ENCODE assay signal across 8 cellular contexts in the genomic region with DNA sequence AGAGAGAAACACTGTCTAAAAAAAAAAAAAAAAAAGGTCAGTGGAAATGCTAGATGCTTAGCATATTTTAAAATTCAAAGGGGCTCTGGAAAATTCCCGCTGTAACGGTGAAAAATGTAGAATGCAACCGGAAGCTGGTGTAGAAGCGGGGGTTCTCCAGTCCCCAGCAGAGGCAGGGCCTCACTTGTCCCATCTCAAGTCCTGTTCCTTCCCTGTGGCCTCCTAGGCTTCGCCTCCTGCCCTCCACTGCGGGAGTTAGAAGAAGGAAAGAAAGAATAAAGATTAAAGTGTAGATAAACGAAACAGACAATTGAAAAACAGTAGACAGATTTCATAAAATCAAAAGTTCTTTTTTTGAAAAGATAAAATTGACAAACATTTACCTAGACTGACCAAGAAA. TPM values are rescaled to one million over a fixed set of nuclear protein-coding genes. Genes with fewer than 3 reads are reported as not detected.
DNase-seq lines count a peak whose midpoint lies in the region; ATAC-seq, FAIRE-seq and TF ChIP-seq lines count a peak whose summit lies in the region.

No MANE protein-coding gene starts in this region.

- peak overlapping the region; percentile 86 for H3K4me3 Mint-ChIP-seq in activated T-helper 17 cell treated with anti-CD3 and anti-CD28 coated beads, Interleukin-2, amount 50 U/mL, for 72 hours

- WGBS in pancreas, 2 donors, result 33 to 36% methylated on average over 7 of the region's 7 CpGs

- H3K9me3 ChIP-seq in keratinocyte (ENCODE audit: control insufficient read depth, low read depth, low read length) (no peaks in the 10 kb centered on the region), stomach smooth muscle (ENCODE audit: control insufficient read depth in 2 of 2, low read length in 2 of 2) (no peaks in the 10 kb centered on the region), pancreas (no peaks in the 10 kb centered on the region)

- H4K20me1 ChIP-seq in keratinocyte (ENCODE audit: control insufficient read depth, extremely low read depth, insufficient read depth, low read length), result no peaks in the 10 kb centered on the region

- H3K27ac Mint-ChIP-seq in activated T-helper 17 cell treated with anti-CD3 and anti-CD28 coated beads, Interleukin-2, amount 50 U/mL, for 72 hours, result peak overlapping the region; percentile 42

- no peaks in the 10 kb centered on the region for H3K79me2 ChIP-seq in keratinocyte (ENCODE audit: control insufficient read depth, insufficient read depth, low read length)

- peaks cover 14% of the 10 kb centered on the region for H3K27me3 Mint-ChIP-seq in activated T-helper 17 cell treated with anti-CD3 and anti-CD28 coated beads, Interleukin-2, amount 50 U/mL, for 72 hours

- H2AFZ ChIP-seq in keratinocyte (ENCODE audit: control insufficient read depth, low read length), result peak overlapping the region; percentile 100

- no peaks in the 10 kb centered on the region for H3K36me3 Mint-ChIP-seq in activated T-helper 17 cell treated with anti-CD3 and anti-CD28 coated beads, Interleukin-2, amount 50 U/mL, for 72 hours (ENCODE audit: low read depth)

- H3K9ac ChIP-seq in keratinocyte (ENCODE audit: control insufficient read depth, extremely low read depth, insufficient read depth, low read length), result no peak overlapping the region
- H3K9ac ChIP-seq in stomach smooth muscle (ENCODE audit: low read length in 2 of 2), result no peak overlapping the region

- no peak overlapping the region for H3K27ac ChIP-seq in keratinocyte (ENCODE audit: control insufficient read depth, insufficient read depth, low read length)
- no peak overlapping the region for H3K27ac ChIP-seq in stomach smooth muscle (ENCODE audit: low read length)
- no peak overlapping the region for H3K27ac ChIP-seq in pancreas

- peak overlapping the region; percentile 96 for H3K4me2 ChIP-seq in keratinocyte (ENCODE audit: control insufficient read depth, extremely low read depth, insufficient read depth, low read depth, low read length)

- intact Hi-C loops in pancreas (cut with DNase I), result no loop called here

- H3K4me1 ChIP-seq in keratinocyte (ENCODE audit: control insufficient read depth, extremely low read depth, insufficient read depth, low read length) (peaks cover 7% of the 10 kb centered on the region), stomach smooth muscle (ENCODE audit: control insufficient read depth, insufficient read depth, low read length) (peaks cover 3% of the 10 kb centered on the region), pancreas (no peaks in the 10 kb centered on the region)

- TF ChIP-seq CTCF in keratinocyte (optimal IDR thresholded peaks at IDR 0.05 in 1 of 3, IDR thresholded peaks at IDR 0.05 in 1 of 3, conservative IDR thresholded peaks at IDR 0.05 in 1 of 3; ENCODE audit: extremely low read depth in 1 of 3, insufficient read depth in 2 of 3, low read length in 3 of 3) (no peak), pancreas (IDR thresholded peaks at IDR 0.05) (no peak)

- H3K4me3 ChIP-seq in keratinocyte (ENCODE audit: control insufficient read depth in 2 of 3, extremely low read depth in 1 of 3, insufficient read depth in 2 of 3, low read depth in 1 of 3, low read length in 3 of 3) (no peak overlapping the region), stomach smooth muscle (ENCODE audit: low read length in 2 of 2) (peak overlapping the region; percentile 70 to 75), pancreas (no peak overlapping the region)

- H3K36me3 ChIP-seq in keratinocyte (ENCODE audit: control insufficient read depth in 2 of 2, extremely low read depth in 1 of 2, insufficient read depth in 2 of 2, low read length in 2 of 2), result no peaks in the 10 kb centered on the region
- H3K36me3 ChIP-seq in stomach smooth muscle (ENCODE audit: control insufficient read depth in 2 of 2, insufficient read depth in 2 of 2, low read length in 2 of 2), result no peaks in the 10 kb centered on the region
- no peaks in the 10 kb centered on the region for H3K36me3 ChIP-seq in pancreas

- no peak for ATAC-seq in activated T-helper 17 cell treated with anti-CD3 and anti-CD28 coated beads, Interleukin-2, amount 50 U/mL, for 72 hours (replicated peaks)
- no peak for ATAC-seq in pancreas
- ATAC-seq in HG03108 (IDR thresholded peaks at IDR 0.05; ENCODE audit: unreplicated experiment), result no peak

- no peaks in the 10 kb centered on the region for H3K9me1 ChIP-seq in keratinocyte (ENCODE audit: control insufficient read depth, extremely low read depth, insufficient read depth, low read length)

- H3K9me3 Mint-ChIP-seq in activated T-helper 17 cell treated with anti-CD3 and anti-CD28 coated beads, Interleukin-2, amount 50 U/mL, for 72 hours, result no peaks in the 10 kb centered on the region

- H3K27me3 ChIP-seq in keratinocyte (ENCODE audit: control insufficient read depth, extremely low read depth, insufficient read depth, low read length) (peaks cover 6% of the 10 kb centered on the region), stomach smooth muscle (ENCODE audit: control insufficient read depth in 1 of 2, insufficient read depth in 2 of 2, low read length in 2 of 2) (no peaks in the 10 kb centered on the region), pancreas (no peaks in the 10 kb centered on the region)

- no peak for FAIRE-seq in keratinocyte (lab: Jason Lieb, UNC)
- no peak for FAIRE-seq in pancreas (lab: Jason Lieb, UNC)

- peak; percentile 44 for DNase-seq in activated T-cell treated with anti-CD3 and anti-CD28 coated beads, Interleukin-2, amount 50 U/mL, for 1 hour
- no peak for DNase-seq in activated T-cell treated with anti-CD3 and anti-CD28 coated beads for 4 hours
- no peak for DNase-seq in keratinocyte (ENCODE audit: low read depth, low spot score)
- no peak for DNase-seq in pancreas
- no peak for DNase-seq in germinal center (ENCODE audit: low spot score)

- dilution Hi-C loops in keratinocyte (cut with MboI; ENCODE audit: extremely low pct_ligation_motif_present, low sequenced_read_pairs), result no loop called here

- H3K4me1 Mint-ChIP-seq in activated T-helper 17 cell treated with anti-CD3 and anti-CD28 coated beads, Interleukin-2, amount 50 U/mL, for 72 hours, result no peaks in the 10 kb centered on the region

RNA-seq across cellular contexts. Expression of a gene that starts 14.8 kb away (rescaled TPM):
- total RNA-seq in activated T-helper 17 cell treated with anti-CD3 and anti-CD28 coated beads, Interleukin-2, amount 50 U/mL, for 72 hours, result 1 to 10 TPM; 3.3 to 6.3 TPM
- polyA plus RNA-seq in keratinocyte, result 6.0 to 7.3 TPM (median 7.0 TPM) in 3 replicates
- 3.1 TPM for polyA plus RNA-seq in keratinocyte (2011; ENCODE audit: low read depth)
- polyA plus RNA-seq in keratinocyte (2011; cell fraction: cytosol; rRNA removed), result 3.7 and 6.5 TPM in 2 replicates
- 7.7 and 9.2 TPM in 2 replicates for polyA plus RNA-seq in keratinocyte (2011; cell fraction: nucleus; rRNA removed)
- polyA plus RNA-seq in keratinocyte (2012; ENCODE audit: low replicate concordance), result 3.4 and 6.2 TPM in 2 replicates
- polyA minus RNA-seq in keratinocyte, result 0.26 to 1.9 TPM (median 1.8 TPM) in 3 replicates
- 1.9 TPM for polyA minus RNA-seq in keratinocyte (2011; cell fraction: cytosol; rRNA and poly(A)+ RNA removed)
- polyA minus RNA-seq in keratinocyte (2011; cell fraction: nucleus; rRNA and poly(A)+ RNA removed), result 4.0 and 5.3 TPM in 2 replicates
- 1 to 10 TPM; 1.9 to 4.8 (median 2.8) TPM for total RNA-seq in pancreas
- 1 to 10 TPM; 1.8 to 3.5 TPM for polyA plus RNA-seq in pancreas

Comparison
In these comparisons a context has a peak if more than half of its experiments do, and no peak if none do; other contexts are left out.
1. H3K4me3 ChIP-seq: peak in stomach smooth muscle (2 of 2); none in keratinocyte (0 of 3) and pancreas (0 of 4).